ENCODE assay signal across 11 cellular contexts in genomic region chr1:15628003-15628402, GRCh38. TPM values are rescaled to one million over a fixed set of nuclear protein-coding genes. Genes with fewer than 3 reads are reported as not detected.
DNase-seq lines count a peak whose midpoint lies in the region; ATAC-seq and TF ChIP-seq lines count a peak whose summit lies in the region.
"Had no signal": no experiment of that assay in that cellular context is flagged by ENCODE, and none has a peak within 500 bp of the region (broad histone marks: within the 10 kb centered on the region; RNA-seq: fewer than 3 reads in every experiment).

No MANE protein-coding gene starts in this region.

- H3K4me3 Mint-ChIP-seq in activated CD8-positive, alpha-beta T cell treated with anti-CD3 and anti-CD28 coated beads for 36 hours: no peak overlapping the region

- CTCF ChIA-PET in activated CD8-positive, alpha-beta T cell treated with anti-CD3 and anti-CD28 coated beads for 36 hours (lab: Charles Lee): no interaction called here

- H3K27ac ChIP-seq in 22Rv1: 0 out of 2 replicates have a peak overlapping the region, but pooled peaks have one; percentile 22

- H3K36me3 Mint-ChIP-seq in activated CD8-positive, alpha-beta T cell treated with anti-CD3 and anti-CD28 coated beads for 36 hours (ENCODE audit: low read depth): peaks cover 37% of the 10 kb centered on the region

- POLR2A ChIA-PET in activated CD8-positive, alpha-beta T cell treated with anti-CD3 and anti-CD28 coated beads for 36 hours (lab: Charles Lee): no interaction called here

- no peak for TF ChIP-seq CTCF in 22Rv1 (IDR thresholded peaks at IDR 0.05)
- no peak for TF ChIP-seq CTCF in activated CD8-positive, alpha-beta T cell treated with anti-CD3 and anti-CD28 coated beads for 36 hours (IDR thresholded peaks at IDR 0.05)

- peaks cover 39% of the 10 kb centered on the region for H3K4me1 Mint-ChIP-seq in activated CD8-positive, alpha-beta T cell treated with anti-CD3 and anti-CD28 coated beads for 36 hours (ENCODE audit: low read depth)

- H3K9me3 Mint-ChIP-seq in activated CD8-positive, alpha-beta T cell treated with anti-CD3 and anti-CD28 coated beads for 36 hours: no peaks in the 10 kb centered on the region

- H3K27me3 Mint-ChIP-seq in activated CD8-positive, alpha-beta T cell treated with anti-CD3 and anti-CD28 coated beads for 36 hours: no peaks in the 10 kb centered on the region

- intact Hi-C loops in activated CD8-positive, alpha-beta T cell treated with anti-CD3 and anti-CD28 coated beads for 36 hours (cut with micrococcal nuclease): no loop called here

- ATAC-seq in GM19463 (IDR thresholded peaks at IDR 0.05; ENCODE audit: unreplicated experiment) (peak; percentile 21), HG03095 (IDR thresholded peaks at IDR 0.05; ENCODE audit: unreplicated experiment) (peak; percentile 14), GM21360 (IDR thresholded peaks at IDR 0.05; ENCODE audit: unreplicated experiment) (no peak)
- ATAC-seq in activated CD8-positive, alpha-beta T cell treated with anti-CD3 and anti-CD28 coated beads for 36 hours: no peak

- peak overlapping the region; percentile 89 for H3K27ac Mint-ChIP-seq in activated CD8-positive, alpha-beta T cell treated with anti-CD3 and anti-CD28 coated beads for 36 hours

- no peak for DNase-seq in activated CD8-positive, alpha-beta T cell treated with anti-CD3 and anti-CD28 coated beads for 36 hours
- no peak for DNase-seq in NCI-H2029 (lab: John Stamatoyannopoulos, UW)
- no peak for DNase-seq in SKM-1 (lab: John Stamatoyannopoulos, UW; ENCODE audit: unreplicated experiment)
- no peak for DNase-seq in occipital lobe (lab: John Stamatoyannopoulos, UW)
- DNase-seq: effector CD8-positive, alpha-beta T cell; hypothalamus; NCI-H1417 had no signal

RNA-seq across cellular contexts. Expression of gene DDI2, which starts 10.7 kb away (rescaled TPM):
- 10 to 100 TPM; 33.7 to 34.9 TPM for total RNA-seq in activated CD8-positive, alpha-beta T cell treated with anti-CD3 and anti-CD28 coated beads for 36 hours
- total RNA-seq in occipital lobe: 20.9 TPM

RNA-seq across cellular contexts. Expression of gene AGMAT, which starts 43.2 kb away (rescaled TPM):
- total RNA-seq in activated CD8-positive, alpha-beta T cell treated with anti-CD3 and anti-CD28 coated beads for 36 hours: 10 to 100 TPM; 21.6 to 21.9 TPM
- 0.47 TPM for total RNA-seq in occipital lobe

RNA-seq across cellular contexts. Expression of gene PLEKHM2, which starts 56.1 kb away (rescaled TPM):
- total RNA-seq in activated CD8-positive, alpha-beta T cell treated with anti-CD3 and anti-CD28 coated beads for 36 hours: 10 to 100 TPM; 41.5 to 42.9 TPM
- total RNA-seq in occipital lobe: 36.8 TPM

Comparison
In these comparisons a context has a peak if more than half of its experiments do, and no peak if none do; other contexts are left out.
1. ATAC-seq: peak in GM19463 (single experiment) and HG03095 (single experiment); none in activated CD8-positive, alpha-beta T cell treated with anti-CD3 and anti-CD28 coated beads for 36 hours (single experiment) and GM21360 (single experiment).
2. RNA of gene AGMAT, which starts 43.2 kb away (total RNA-seq): 21.6 to 21.9 TPM in activated CD8-positive, alpha-beta T cell treated with anti-CD3 and anti-CD28 coated beads for 36 hours; 0.47 TPM in occipital lobe (single experiment); every median in the first group is over 10 times any median in the second.